31 cellular contexts compared by ENCODE assay signal in the genomic region with DNA sequence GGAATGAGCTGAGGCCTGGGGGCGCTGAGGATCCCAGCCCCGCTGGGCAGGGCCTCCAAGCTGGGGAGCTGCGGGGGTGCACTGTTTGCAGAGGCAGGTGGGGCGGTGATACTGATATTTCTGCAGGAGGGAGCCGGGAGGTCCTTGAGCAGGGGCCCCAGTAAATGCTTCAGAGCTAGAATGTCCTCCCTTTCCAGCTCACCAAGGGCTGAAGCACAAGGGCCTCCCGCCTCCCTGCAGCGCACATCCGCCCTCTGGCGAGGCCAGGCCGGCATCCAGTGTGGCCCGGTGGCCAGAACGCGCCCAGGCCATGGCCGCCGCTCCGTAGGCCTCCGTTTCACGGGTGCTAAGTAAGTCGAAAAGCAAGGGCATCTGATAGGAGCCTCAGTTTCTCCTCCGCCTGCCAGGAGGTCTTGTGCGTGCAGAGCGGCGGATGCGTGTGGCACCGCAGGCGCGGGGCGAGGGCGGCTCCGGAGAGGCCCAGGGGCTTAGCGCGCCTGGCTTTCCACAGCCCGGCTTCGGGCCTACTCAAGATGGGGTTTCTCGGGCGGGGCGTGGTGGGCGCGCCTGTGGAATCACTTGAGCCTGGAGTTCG.
"Had no signal": no experiment of that assay in that cellular context is flagged by ENCODE, and none has a peak within 500 bp of the region (broad histone marks: within the 10 kb centered on the region; RNA-seq: fewer than 3 reads in every experiment).

No MANE protein-coding gene starts in this region.

- H3K27ac Mint-ChIP-seq: activated CD4-positive, alpha-beta memory T cell treated with anti-CD3 and anti-CD28 coated beads, Interleukin-2, amount 10 ng/mL, durations not matched to agents 7 days and 5 days; activated CD4-positive, alpha-beta T cell treated with anti-CD3 and anti-CD28 coated beads, Interleukin-2, amount 10 ng/mL, durations not matched to agents 7 days and 5 days; activated naive CD4-positive, alpha-beta T cell treated with anti-CD3 and anti-CD28 coated beads, Interleukin-2, amount 10 ng/mL, durations not matched to agents 7 days and 5 days; activated naive CD4-positive, alpha-beta T cell treated with anti-CD3 and anti-CD28 coated beads, Interleukin-2, amount 50 U/mL, for 72 hours; activated naive CD8-positive, alpha-beta T cell treated with anti-CD3 and anti-CD28 coated beads, Interleukin-2, amount 10 ng/mL, durations not matched to agents 7 days and 5 days; activated T-cell treated with anti-CD3 and anti-CD28 coated beads, Interleukin-2, amount 50 U/mL, for 24 hours; activated T-cell treated with anti-CD3 and anti-CD28 coated beads, Interleukin-2, amount 50 U/mL, for 72 hours; dendritic cell treated with granulocyte-macrophage colony-stimulating factor and Interleukin-4, amounts not matched to agents 40 ng/mL and 50 ng/mL, for 4 days; T-helper 17 cell; T-helper 2 cell treated with Interferon-gamma antibody and Interleukin-4, amounts not matched to agents 5 μg/mL and 100 μg/mL, for 36 hours had no signal

- H3K27me3 Mint-ChIP-seq: activated naive CD4-positive, alpha-beta T cell treated with anti-CD3 and anti-CD28 coated beads, Interleukin-2, amount 10 ng/mL, durations not matched to agents 7 days and 5 days; activated naive CD8-positive, alpha-beta T cell treated with anti-CD3 and anti-CD28 coated beads, Interleukin-2, amount 10 ng/mL, durations not matched to agents 7 days and 5 days; activated T-cell treated with anti-CD3 and anti-CD28 coated beads, Interleukin-2, amount 50 U/mL, for 24 hours had no signal

- FAIRE-seq: astrocyte, bronchial epithelial cell had no signal

- H3K4me3 ChIP-seq: coronary artery, dorsolateral prefrontal cortex, esophagus muscularis mucosa, gastrocnemius medialis, heart left ventricle had no signal

- H3K9me3 Mint-ChIP-seq: activated CD4-positive, alpha-beta memory T cell treated with anti-CD3 and anti-CD28 coated beads, Interleukin-2, amount 10 ng/mL, durations not matched to agents 7 days and 5 days; activated CD4-positive, alpha-beta T cell treated with anti-CD3 and anti-CD28 coated beads, Interleukin-2, amount 10 ng/mL, durations not matched to agents 7 days and 5 days; activated naive CD4-positive, alpha-beta T cell treated with anti-CD3 and anti-CD28 coated beads, Interleukin-2, amount 10 ng/mL, durations not matched to agents 7 days and 5 days; activated naive CD4-positive, alpha-beta T cell treated with anti-CD3 and anti-CD28 coated beads, Interleukin-2, amount 50 U/mL, for 72 hours; activated naive CD8-positive, alpha-beta T cell treated with anti-CD3 and anti-CD28 coated beads, Interleukin-2, amount 10 ng/mL, durations not matched to agents 7 days and 5 days; activated T-cell treated with anti-CD3 and anti-CD28 coated beads, Interleukin-2, amount 50 U/mL, for 24 hours; activated T-cell treated with anti-CD3 and anti-CD28 coated beads, Interleukin-2, amount 50 U/mL, for 72 hours; central memory CD8-positive, alpha-beta T cell; dendritic cell treated with granulocyte-macrophage colony-stimulating factor and Interleukin-4, amounts not matched to agents 40 ng/mL and 50 ng/mL, for 4 days; T-helper 2 cell treated with Interferon-gamma antibody and Interleukin-4, amounts not matched to agents 5 μg/mL and 100 μg/mL, for 36 hours had no signal

- H3K27me3 ChIP-seq: brain microvascular endothelial cell, dorsolateral prefrontal cortex, esophagus muscularis mucosa, foreskin keratinocyte, gastrocnemius medialis, heart left ventricle had no signal

- DNase-seq: activated CD4-positive, alpha-beta memory T cell treated with anti-CD3 and anti-CD28 coated beads, Interleukin-2, amount 10 ng/mL, durations not matched to agents 7 days and 5 days; activated CD4-positive, alpha-beta T cell treated with anti-CD3 and anti-CD28 coated beads for 1 hour; activated CD4-positive, alpha-beta T cell treated with anti-CD3 and anti-CD28 coated beads for 4 hours; activated CD4-positive, alpha-beta T cell treated with anti-CD3 and anti-CD28 coated beads, Interleukin-2, amount 10 ng/mL, durations not matched to agents 7 days and 5 days; activated CD4-positive, alpha-beta T cell treated with anti-CD3 and anti-CD28 coated beads, Interleukin-2, amount 50 U/mL, for 4 hours; activated CD8-positive, alpha-beta memory T cell treated with anti-CD3 and anti-CD28 coated beads, Interleukin-2, amount 50 U/mL, for 48 hours; activated gamma-delta T cell; activated naive CD4-positive, alpha-beta T cell; activated naive CD4-positive, alpha-beta T cell treated with anti-CD3 and anti-CD28 coated beads, Interleukin-2, amount 10 ng/mL, durations not matched to agents 7 days and 5 days; activated naive CD8-positive, alpha-beta T cell treated with anti-CD3 and anti-CD28 coated beads, Interleukin-2, amount 10 ng/mL, durations not matched to agents 7 days and 5 days; activated T-cell treated with anti-CD3 and anti-CD28 coated beads for 4 hours; activated T-cell treated with anti-CD3 and anti-CD28 coated beads, Interleukin-2, amount 50 U/mL, for 24 hours; activated T-cell treated with anti-CD3 and anti-CD28 coated beads, Interleukin-2, amount 50 U/mL, for 72 hours; brain microvascular endothelial cell; dorsolateral prefrontal cortex; effector memory CD4-positive, alpha-beta T cell; erythroblast; foreskin keratinocyte; gastrocnemius medialis; glutamatergic neuron; heart left ventricle; T-helper 17 cell; T1000 had no signal

- H3K36me3 Mint-ChIP-seq: activated naive CD4-positive, alpha-beta T cell treated with anti-CD3 and anti-CD28 coated beads, Interleukin-2, amount 10 ng/mL, durations not matched to agents 7 days and 5 days; activated naive CD4-positive, alpha-beta T cell treated with anti-CD3 and anti-CD28 coated beads, Interleukin-2, amount 50 U/mL, for 72 hours; activated naive CD8-positive, alpha-beta T cell treated with anti-CD3 and anti-CD28 coated beads, Interleukin-2, amount 10 ng/mL, durations not matched to agents 7 days and 5 days had no signal

- H3K27ac ChIP-seq: brain microvascular endothelial cell, coronary artery, dorsolateral prefrontal cortex, esophagus muscularis mucosa, foreskin keratinocyte, gastrocnemius medialis, heart left ventricle had no signal

- H3K4me3 Mint-ChIP-seq: activated CD4-positive, alpha-beta memory T cell treated with anti-CD3 and anti-CD28 coated beads, Interleukin-2, amount 10 ng/mL, durations not matched to agents 7 days and 5 days; activated CD4-positive, alpha-beta T cell treated with anti-CD3 and anti-CD28 coated beads, Interleukin-2, amount 10 ng/mL, durations not matched to agents 7 days and 5 days; activated naive CD4-positive, alpha-beta T cell treated with anti-CD3 and anti-CD28 coated beads, Interleukin-2, amount 10 ng/mL, durations not matched to agents 7 days and 5 days; activated naive CD8-positive, alpha-beta T cell treated with anti-CD3 and anti-CD28 coated beads, Interleukin-2, amount 10 ng/mL, durations not matched to agents 7 days and 5 days; activated T-cell treated with anti-CD3 and anti-CD28 coated beads, Interleukin-2, amount 50 U/mL, for 24 hours; activated T-cell treated with anti-CD3 and anti-CD28 coated beads, Interleukin-2, amount 50 U/mL, for 72 hours; central memory CD8-positive, alpha-beta T cell; dendritic cell treated with granulocyte-macrophage colony-stimulating factor and Interleukin-4, amounts not matched to agents 40 ng/mL and 50 ng/mL, for 4 days; T-helper 17 cell; T-helper 2 cell treated with Interferon-gamma antibody and Interleukin-4, amounts not matched to agents 5 μg/mL and 100 μg/mL, for 36 hours had no signal

- H3K36me3 ChIP-seq: brain microvascular endothelial cell, esophagus muscularis mucosa, gastrocnemius medialis, heart left ventricle had no signal

- H3K4me1 Mint-ChIP-seq: activated CD4-positive, alpha-beta memory T cell treated with anti-CD3 and anti-CD28 coated beads, Interleukin-2, amount 10 ng/mL, durations not matched to agents 7 days and 5 days; activated CD4-positive, alpha-beta T cell treated with anti-CD3 and anti-CD28 coated beads, Interleukin-2, amount 10 ng/mL, durations not matched to agents 7 days and 5 days; activated naive CD4-positive, alpha-beta T cell treated with anti-CD3 and anti-CD28 coated beads, Interleukin-2, amount 10 ng/mL, durations not matched to agents 7 days and 5 days; activated naive CD8-positive, alpha-beta T cell treated with anti-CD3 and anti-CD28 coated beads, Interleukin-2, amount 10 ng/mL, durations not matched to agents 7 days and 5 days; central memory CD8-positive, alpha-beta T cell had no signal

- H3K4me1 ChIP-seq: esophagus muscularis mucosa, foreskin keratinocyte, gastrocnemius medialis, heart left ventricle had no signal

- ATAC-seq: activated naive CD4-positive, alpha-beta T cell treated with anti-CD3 and anti-CD28 coated beads, Interleukin-2, amount 50 U/mL, for 72 hours; activated T-cell treated with anti-CD3 and anti-CD28 coated beads, Interleukin-2, amount 50 U/mL, for 72 hours; foreskin keratinocyte; gastrocnemius medialis; heart left ventricle; T-helper 17 cell had no signal
